8 cellular contexts compared by ENCODE assay signal in genomic region chr3:114056130-114057010, GRCh38. TPM values are rescaled to one million over a fixed set of nuclear protein-coding genes. Genes with fewer than 3 reads are reported as not detected.
DNase-seq lines count a peak whose midpoint lies in the region; ATAC-seq, FAIRE-seq and TF ChIP-seq lines count a peak whose summit lies in the region.

TSS of gene CCDC191 (minus strand) at chr3:114056526. CDS start at chr3:114056466, 60 bp downstream.
TSS of gene QTRT2 (plus strand) at chr3:114056737. CDS start at chr3:114065258, 8,521 bp downstream.

- peak; percentile 66; the same call in 1 of the 2 replicates for TF ChIP-seq POLR2A in GM12891 (IDR thresholded peaks at IDR 0.05; ENCODE audit: low read depth, low read length)
- peak; percentile 24 for TF ChIP-seq POLR2A in transverse colon (IDR thresholded peaks at IDR 0.05)

- no peak for TF ChIP-seq EP300 in transverse colon (IDR thresholded peaks at IDR 0.05; ENCODE audit: low read depth)

- H3K27me3 ChIP-seq in adipocyte (replicated peaks; ENCODE audit: control insufficient read depth, insufficient read depth, low read length): no peaks in the 10 kb centered on the region
- no peaks in the 10 kb centered on the region for H3K27me3 ChIP-seq in parathyroid adenoma (ENCODE audit: control insufficient read depth, insufficient read depth, low read length)
- H3K27me3 ChIP-seq in transverse colon: no peaks in the 10 kb centered on the region

- WGBS in transverse colon (ENCODE audit: low coverage in 1 of 2), 2 donors: 0% methylated on average over 49 of the region's 49 CpGs; no CpG with 5 or more reads in 1 of the 2 donors

- H3K9ac ChIP-seq in adipocyte (ENCODE audit: low read length) (peak within 1 kb of the TSS; percentile 84), parathyroid adenoma (no peak within 1 kb of the TSS)

- TF ChIP-seq CTCF in parathyroid adenoma (IDR thresholded peaks at IDR 0.05) (no peak), transverse colon (IDR thresholded peaks at IDR 0.05) (no peak)

- peaks cover 26% of the 10 kb centered on the region for H3K79me2 ChIP-seq in parathyroid adenoma

- H3K36me3 ChIP-seq in adipocyte (ENCODE audit: control insufficient read depth, insufficient read depth, low read length, severe bottlenecking): peaks cover 5% of the 10 kb centered on the region
- no peaks in the 10 kb centered on the region for H3K36me3 ChIP-seq in parathyroid adenoma (ENCODE audit: control insufficient read depth, insufficient read depth, low read length)
- no peaks in the 10 kb centered on the region for H3K36me3 ChIP-seq in transverse colon

- FAIRE-seq in GM12891 (lab: Jason Lieb, UNC): peak; percentile 100

- intact Hi-C loops in cardiac septum (cut with DNase I): loop anchor here (5.0 to 10.0 kb wide), 3 partner anchors 98 to 309 kb away; partner anchors contain the start of genes ATP6V1A, GRAMD1C and NAA50
- intact Hi-C loops in transverse colon (cut with DNase I; ENCODE audit: low total_unique reads): no loop called here

- ATAC-seq in HG02798 (IDR thresholded peaks at IDR 0.05; ENCODE audit: poor library complexity, unreplicated experiment): peak; percentile 98

- H3K9me3 ChIP-seq in adipocyte (ENCODE audit: control insufficient read depth, low read length) (no peaks in the 10 kb centered on the region), parathyroid adenoma (ENCODE audit: control insufficient read depth, low read length) (no peaks in the 10 kb centered on the region), transverse colon (no peaks in the 10 kb centered on the region)

- peak within 1 kb of the TSS; percentile 90 for H2AFZ ChIP-seq in parathyroid adenoma

- H3K4me2 ChIP-seq in parathyroid adenoma (ENCODE audit: low read length): peak within 1 kb of the TSS; percentile 85

- in situ Hi-C loops in transverse colon (cut with MboI; ENCODE audit: low pct_ligation_motif_present in 1 of 4, low pct_unique_long_range_greater_than_20kb in 1 of 4, low sequenced_read_pairs in 3 of 4): loop anchor here in 1 of 4 donors (25.0 kb wide), 1 partner anchor 319 kb away; the partner anchor contains the start of genes ATP6V1A and NAA50

- H3K4me3 ChIP-seq in adipocyte (ENCODE audit: low read length) (peak within 1 kb of the TSS; percentile 90), parathyroid adenoma (ENCODE audit: low read depth, low read length) (peak within 1 kb of the TSS; percentile 85), transverse colon (peak within 1 kb of the TSS; percentile 59 to 72 (median 66))

- DNase-seq in GM12891 (ENCODE audit: insufficient read length, low spot score) (peak; percentile 68), NCI-H1417 treated with DMSO at 0.1 percent for 48 hours (lab: John Stamatoyannopoulos, UW) (peak; percentile 98), SW 1271 (lab: John Stamatoyannopoulos, UW) (peak; percentile 97 to 99), adipocyte (ENCODE audit: low read depth) (peak; percentile 100), cardiac septum (ENCODE audit: low spot score) (peak; percentile 100), transverse colon (peak; percentile 99)

- H3K27ac ChIP-seq in parathyroid adenoma (peak within 1 kb of the TSS; percentile 58), transverse colon (peak within 1 kb of the TSS; percentile 76 to 90 (median 87))

- H3K4me1 ChIP-seq in adipocyte (ENCODE audit: control insufficient read depth, insufficient read depth, low read length): peaks cover 13% of the 10 kb centered on the region
- H3K4me1 ChIP-seq in parathyroid adenoma: peaks cover 11% of the 10 kb centered on the region
- peaks cover 6 to 26% (median 13%) of the 10 kb centered on the region in 4 donors for H3K4me1 ChIP-seq in transverse colon

TF ChIP-seq in GM12891, 5 proteins besides CTCF, POLR2A, EP300 and RAD21:
- TF ChIP-seq POLR2AphosphoS5 (IDR thresholded peaks at IDR 0.05; ENCODE audit: low read depth, low read length): 0 out of 2 replicates have a peak, but pooled peaks have one; percentile 11
- TF ChIP-seq POU2F2 (IDR thresholded peaks at IDR 0.05; ENCODE audit: low read depth, low read length): peak; percentile 66; the same call in 1 of the 2 replicates
- TF ChIP-seq PAX5 (IDR thresholded peaks at IDR 0.05; ENCODE audit: insufficient read depth, low read length, severe bottlenecking): no peak
- peak; percentile 61; the same call in 1 of the 2 replicates for TF ChIP-seq TAF1 (IDR thresholded peaks at IDR 0.05; ENCODE audit: low read depth, low read length)
- TF ChIP-seq SPI1 (IDR thresholded peaks at IDR 0.05; ENCODE audit: low read depth, low read length): no peak

RNA-seq across cellular contexts. Expression of gene CCDC191, which starts in this region (rescaled TPM):
- polyA plus RNA-seq in GM12891 (2012; ENCODE audit: low read depth, missing spikeins): 2.7 TPM
- total RNA-seq in cardiac septum (1.2 TPM), transverse colon (10 to 100 TPM in 2 of 4 donors, 1 to 10 TPM in 2; 5.7 to 27.7 (median 11.7) TPM)

RNA-seq across cellular contexts. Expression of gene QTRT2, which starts in this region (rescaled TPM):
- polyA plus RNA-seq in GM12891 (2012; ENCODE audit: low read depth, missing spikeins): 7.0 TPM
- total RNA-seq in cardiac septum (6.5 TPM), transverse colon (10 to 100 TPM in 3 of 4 donors, 1 to 10 TPM in 1; 7.2 to 18.3 (median 14.7) TPM)

Comparison
In these comparisons a context has a peak if more than half of its experiments do, and no peak if none do; other contexts are left out.
1. Peak in every context shown above with its lines: DNase-seq, ATAC-seq, H3K4me3 ChIP-seq and H3K27ac ChIP-seq.